ENCODE assay signal across 23 cellular contexts in the genomic region with DNA sequence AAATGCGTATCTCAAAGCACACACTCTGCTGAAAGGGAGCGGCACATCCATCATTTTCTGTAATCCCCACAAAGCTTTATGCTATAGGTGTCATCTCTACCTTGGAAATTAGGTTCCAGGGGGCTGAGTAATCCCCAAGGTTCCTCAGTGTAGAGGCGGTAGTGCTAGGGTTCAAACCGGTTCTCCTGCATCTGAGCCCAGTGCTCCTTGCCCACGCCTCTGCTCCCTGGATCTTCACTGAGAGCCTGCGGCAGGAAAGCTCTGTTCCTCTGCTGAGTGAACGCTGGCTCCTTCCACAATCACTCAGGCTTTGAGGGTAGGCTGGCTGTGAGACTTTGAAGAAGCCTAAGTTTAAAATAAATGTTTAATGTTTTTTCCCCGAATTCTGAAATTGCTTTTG.
"Had no signal": no experiment of that assay in that cellular context is flagged by ENCODE, and none has a peak within 500 bp of the region (broad histone marks: within the 10 kb centered on the region; RNA-seq: fewer than 3 reads in every experiment).

No MANE protein-coding gene starts in this region.

- H3K27ac Mint-ChIP-seq: activated CD4-positive, alpha-beta T cell treated with anti-CD3 and anti-CD28 coated beads, Interleukin-2, amount 10 ng/mL, durations not matched to agents 24 days and 14 days; activated CD8-positive, alpha-beta T cell treated with anti-CD3 and anti-CD28 coated beads, Interleukin-2, amount 10 ng/mL, durations not matched to agents 7 days and 5 days; activated naive CD8-positive, alpha-beta T cell; activated T-cell treated with anti-CD3 and anti-CD28 coated beads, Interleukin-2, amount 50 U/mL, for 72 hours; effector memory CD8-positive, alpha-beta T cell; stimulated activated effector memory CD8-positive, alpha-beta T cell treated with anti-CD3 and anti-CD28 coated beads, Interleukin-12 subunit alpha, Interleukin-12 subunit beta, amount 100 ng/mL, for 72 hours; T-helper 2 cell treated with Interferon-gamma antibody and Interleukin-4, amounts not matched to agents 5 μg/mL and 100 μg/mL, for 36 hours had no signal

- H3K4me1 Mint-ChIP-seq: activated CD4-positive, alpha-beta T cell treated with anti-CD3 and anti-CD28 coated beads, Interleukin-2, amount 10 ng/mL, durations not matched to agents 24 days and 14 days; central memory CD8-positive, alpha-beta T cell; stimulated activated effector memory CD8-positive, alpha-beta T cell treated with anti-CD3 and anti-CD28 coated beads, Interleukin-12 subunit alpha, Interleukin-12 subunit beta, amount 100 ng/mL, for 72 hours had no signal

- H3K9me3 ChIP-seq: left ventricle myocardium inferior, psoas muscle, right lobe of liver, tibial artery had no signal

- ATAC-seq: activated CD8-positive, alpha-beta T cell treated with anti-CD3 and anti-CD28 coated beads, Interleukin-2, amount 10 ng/mL, durations not matched to agents 7 days and 5 days; activated T-cell treated with anti-CD3 and anti-CD28 coated beads, Interleukin-2, amount 50 U/mL, for 72 hours; effector memory CD8-positive, alpha-beta T cell; psoas muscle; right lobe of liver; stimulated activated effector memory CD8-positive, alpha-beta T cell treated with anti-CD3 and anti-CD28 coated beads, Interleukin-12 subunit alpha, Interleukin-12 subunit beta, amount 100 ng/mL, for 72 hours had no signal

- H3K36me3 Mint-ChIP-seq: stimulated activated effector memory CD8-positive, alpha-beta T cell treated with anti-CD3 and anti-CD28 coated beads, Interleukin-12 subunit alpha, Interleukin-12 subunit beta, amount 100 ng/mL, for 72 hours had no signal

- H3K27ac ChIP-seq: coronary artery, left ventricle myocardium inferior, psoas muscle, right lobe of liver, tibial artery had no signal

- H3K4me3 ChIP-seq: coronary artery, left ventricle myocardium inferior, psoas muscle, right lobe of liver, tibial artery had no signal

- H3K9me3 Mint-ChIP-seq: activated CD4-positive, alpha-beta T cell treated with anti-CD3 and anti-CD28 coated beads, Interleukin-2, amount 10 ng/mL, durations not matched to agents 24 days and 14 days; activated T-cell treated with anti-CD3 and anti-CD28 coated beads, Interleukin-2, amount 50 U/mL, for 72 hours; central memory CD8-positive, alpha-beta T cell; effector memory CD8-positive, alpha-beta T cell; stimulated activated effector memory CD8-positive, alpha-beta T cell treated with anti-CD3 and anti-CD28 coated beads, Interleukin-12 subunit alpha, Interleukin-12 subunit beta, amount 100 ng/mL, for 72 hours; T-helper 2 cell treated with Interferon-gamma antibody and Interleukin-4, amounts not matched to agents 5 μg/mL and 100 μg/mL, for 36 hours had no signal

- H3K27me3 ChIP-seq: right lobe of liver had no signal

- H3K4me3 Mint-ChIP-seq: activated CD4-positive, alpha-beta T cell treated with anti-CD3 and anti-CD28 coated beads, Interleukin-2, amount 10 ng/mL, durations not matched to agents 24 days and 14 days; activated CD8-positive, alpha-beta T cell treated with anti-CD3 and anti-CD28 coated beads, Interleukin-2, amount 10 ng/mL, durations not matched to agents 7 days and 5 days; activated naive CD8-positive, alpha-beta T cell; activated T-cell treated with anti-CD3 and anti-CD28 coated beads, Interleukin-2, amount 50 U/mL, for 72 hours; brain; central memory CD8-positive, alpha-beta T cell; effector memory CD8-positive, alpha-beta T cell; neural crest cell; stimulated activated effector memory CD8-positive, alpha-beta T cell treated with anti-CD3 and anti-CD28 coated beads, Interleukin-12 subunit alpha, Interleukin-12 subunit beta, amount 100 ng/mL, for 72 hours; T-helper 2 cell treated with Interferon-gamma antibody and Interleukin-4, amounts not matched to agents 5 μg/mL and 100 μg/mL, for 36 hours had no signal

- DNase-seq: activated CD4-positive, alpha-beta T cell treated with anti-CD3 and anti-CD28 coated beads, Interleukin-2, amount 10 ng/mL, durations not matched to agents 24 days and 14 days; activated CD4-positive, CD25-positive, alpha-beta regulatory T cell; activated CD8-positive, alpha-beta memory T cell treated with anti-CD3 and anti-CD28 coated beads, Interleukin-2, amount 50 U/mL, for 4 hours; activated CD8-positive, alpha-beta T cell treated with anti-CD3 and anti-CD28 coated beads, Interleukin-2, amount 10 ng/mL, durations not matched to agents 7 days and 5 days; activated gamma-delta T cell; activated T-cell treated with anti-CD3 and anti-CD28 coated beads, Interleukin-2, amount 50 U/mL, for 72 hours; amniotic stem cell; effector memory CD8-positive, alpha-beta T cell; hippocampal formation; kidney; left ventricle myocardium inferior; psoas muscle; right lobe of liver; stimulated activated CD4-positive, alpha-beta T cell treated with anti-CD3 and anti-CD28 coated beads, Interleukin-12 subunit alpha, Interleukin-12 subunit beta, amount 100 ng/mL, for 4 hours; stimulated activated CD4-positive, alpha-beta T cell treated with anti-CD3 and anti-CD28 coated beads, Interleukin-2, amount 100 ng/mL, for 24 hours; tibial artery had no signal

- H3K36me3 ChIP-seq: left ventricle myocardium inferior, right lobe of liver, tibial artery had no signal

- H3K27me3 Mint-ChIP-seq: activated CD4-positive, alpha-beta T cell treated with anti-CD3 and anti-CD28 coated beads, Interleukin-2, amount 10 ng/mL, durations not matched to agents 24 days and 14 days; activated naive CD8-positive, alpha-beta T cell; brain had no signal
